Comparison of ENCODE assay signal across 1 cellular context in genomic region chr5:135930029-135930948, GRCh38.
TF ChIP-seq lines count a peak whose summit lies in the region.

No MANE protein-coding gene starts in this region.

TF ChIP-seq in HepG2, 621 proteins besides CTCF, POLR2A, EP300 and RAD21 (continued from another document and continues in another):
- no peak for TF ChIP-seq ZFP36 (IDR thresholded peaks at IDR 0.05; ENCODE audit: borderline replicate concordance, low read depth, low read length, partially characterized antibody)
- no peak for TF ChIP-seq TAF15 (IDR thresholded peaks at IDR 0.05; ENCODE audit: low read depth, low read length, poor library complexity, severe bottlenecking)
- TF ChIP-seq PTBP1 (IDR thresholded peaks at IDR 0.05; ENCODE audit: low read depth, low read length, poor library complexity, severe bottlenecking): no peak
- TF ChIP-seq SP1 (IDR thresholded peaks at IDR 0.05): no peak
- TF ChIP-seq SP1 (CRISPR knock-in tag; IDR thresholded peaks at IDR 0.05): 0 out of 2 replicates have a peak, but pooled peaks have one; percentile 21
- TF ChIP-seq TBX3 (IDR thresholded peaks at IDR 0.05; ENCODE audit: borderline replicate concordance): no peak
- TF ChIP-seq MYC (CRISPR knock-in tag; IDR thresholded peaks at IDR 0.05; ENCODE audit: borderline replicate concordance): peak; percentile 69; the same call in 1 of the 2 replicates
- TF ChIP-seq MATR3 (CRISPR knock-in tag; IDR thresholded peaks at IDR 0.05): no peak
- no peak for TF ChIP-seq THAP8 (CRISPR knock-in tag; IDR thresholded peaks at IDR 0.05; ENCODE audit: borderline replicate concordance)
- TF ChIP-seq YEATS4 (CRISPR knock-in tag; IDR thresholded peaks at IDR 0.05; ENCODE audit: borderline replicate concordance): peak; percentile 82
- TF ChIP-seq BATF2 (CRISPR knock-in tag; IDR thresholded peaks at IDR 0.05): no peak; the same call in 1 of the 2 replicates
- peak; percentile 68 for TF ChIP-seq ZEB1 (IDR thresholded peaks at IDR 0.05; ENCODE audit: insufficient replicate concordance, low read depth)
- TF ChIP-seq MYNN (CRISPR knock-in tag; IDR thresholded peaks at IDR 0.05; ENCODE audit: low read depth): no peak
- TF ChIP-seq TRIM24 (CRISPR knock-in tag; IDR thresholded peaks at IDR 0.05): no peak
- peak; percentile 77 for TF ChIP-seq ZFX (CRISPR knock-in tag; IDR thresholded peaks at IDR 0.05; ENCODE audit: low read depth)
- TF ChIP-seq SOX6 (IDR thresholded peaks at IDR 0.05): no peak
- no peak for TF ChIP-seq SOX6 (CRISPR knock-in tag; IDR thresholded peaks at IDR 0.05)
- no peak for TF ChIP-seq NFE2L2 (IDR thresholded peaks at IDR 0.05; ENCODE audit: low read length)
- no peak for TF ChIP-seq ZNF10 (CRISPR knock-in tag; IDR thresholded peaks at IDR 0.05; ENCODE audit: borderline replicate concordance, low read depth)
- TF ChIP-seq PREB (CRISPR knock-in tag; IDR thresholded peaks at IDR 0.05): no peak
- 0 out of 2 replicates have a peak, but pooled peaks have one; percentile 18 for TF ChIP-seq ZNF609 (CRISPR knock-in tag; IDR thresholded peaks at IDR 0.05; ENCODE audit: borderline replicate concordance)
- TF ChIP-seq RFXANK (CRISPR knock-in tag; IDR thresholded peaks at IDR 0.05): no peak
- no peak for TF ChIP-seq ZNF816 (CRISPR knock-in tag; IDR thresholded peaks at IDR 0.05; ENCODE audit: borderline replicate concordance)
- TF ChIP-seq ZBTB26 (CRISPR knock-in tag; IDR thresholded peaks at IDR 0.05; ENCODE audit: borderline replicate concordance): no peak
- TF ChIP-seq MAF1 (CRISPR knock-in tag; IDR thresholded peaks at IDR 0.05; ENCODE audit: borderline replicate concordance): no peak
- no peak for TF ChIP-seq SP2 (CRISPR knock-in tag; IDR thresholded peaks at IDR 0.05)
- TF ChIP-seq HNF1B (CRISPR knock-in tag; IDR thresholded peaks at IDR 0.05): no peak
- TF ChIP-seq ZNF547 (CRISPR knock-in tag; IDR thresholded peaks at IDR 0.05): 0 out of 2 replicates have a peak, but pooled peaks have one; percentile 28
- 0 out of 2 replicates have a peak, but pooled peaks have one; percentile 46 for TF ChIP-seq SNAPC5 (CRISPR knock-in tag; IDR thresholded peaks at IDR 0.05; ENCODE audit: borderline replicate concordance)
- peak; percentile 59; the same call in 1 of the 2 replicates for TF ChIP-seq POGK (CRISPR knock-in tag; conservative IDR thresholded peaks at IDR 0.05)
- TF ChIP-seq ZNF83 (CRISPR knock-in tag; IDR thresholded peaks at IDR 0.05; ENCODE audit: borderline replicate concordance): 0 out of 2 replicates have a peak, but pooled peaks have one; percentile 45
- TF ChIP-seq ZNF224 (CRISPR knock-in tag; IDR thresholded peaks at IDR 0.05): no peak
- no peak for TF ChIP-seq PHF5A (CRISPR knock-in tag; IDR thresholded peaks at IDR 0.05; ENCODE audit: low read depth, unreplicated experiment)
- no peak for TF ChIP-seq ZNF713 (CRISPR knock-in tag; IDR thresholded peaks at IDR 0.05)
- TF ChIP-seq SNAI1 (CRISPR knock-in tag; IDR thresholded peaks at IDR 0.05; ENCODE audit: borderline replicate concordance): no peak
- 0 out of 4 replicates have a peak, but pooled peaks of 1 of the 2 experiments have one; percentile 36 for TF ChIP-seq REST (IDR thresholded peaks at IDR 0.05; ENCODE audit: borderline replicate concordance in 1 of 2, low read depth in 1 of 2, low read length in 2 of 2)
- TF ChIP-seq BCL3 (CRISPR knock-in tag; IDR thresholded peaks at IDR 0.05): peak; percentile 60; the same call in 1 of the 2 replicates
- TF ChIP-seq FOXP4 (CRISPR knock-in tag; IDR thresholded peaks at IDR 0.05): no peak
- TF ChIP-seq ZNF501 (CRISPR knock-in tag; IDR thresholded peaks at IDR 0.05): no peak
- TF ChIP-seq ZNF546 (CRISPR knock-in tag; conservative IDR thresholded peaks at IDR 0.05): no peak
- no peak for TF ChIP-seq ZNF367 (CRISPR knock-in tag; IDR thresholded peaks at IDR 0.05; ENCODE audit: borderline replicate concordance)
- peak; percentile 30 for TF ChIP-seq ASH2L (IDR thresholded peaks at IDR 0.05; ENCODE audit: insufficient read length, low read depth, low read length)
- TF ChIP-seq NR2C2 (CRISPR knock-in tag; IDR thresholded peaks at IDR 0.05; ENCODE audit: borderline replicate concordance): no peak
- TF ChIP-seq NR2F2 (IDR thresholded peaks at IDR 0.05; ENCODE audit: borderline replicate concordance, low read depth): no peak; the same call in 1 of the 2 replicates
